In genomic region chr2:122300758-122301157, GRCh38 we compare ENCODE assay signal across 15 cellular contexts.
A peak's percentile ranks its signal among the peaks of the same experiment; 100 is the strongest.
DNase-seq lines count a peak whose midpoint lies in the region; ATAC-seq and TF ChIP-seq lines count a peak whose summit lies in the region.
"Had no signal": no experiment of that assay in that cellular context is flagged by ENCODE, and none has a peak within 500 bp of the region (broad histone marks: within the 10 kb centered on the region; RNA-seq: fewer than 3 reads in every experiment).

No MANE protein-coding gene starts in this region.

- H3K36me3 ChIP-seq in GM06990 (ENCODE audit: control insufficient read depth, insufficient read depth, low read length) (no peaks in the 10 kb centered on the region), OCI-LY3 (replicated peaks; ENCODE audit: low read depth, low read length) (no peaks in the 10 kb centered on the region)
- H3K36me3 ChIP-seq: stomach had no signal

- no peak overlapping the region for H3K9ac ChIP-seq in OCI-LY3 (ENCODE audit: low read length)

- H3K4me3 ChIP-seq in GM06990 (replicated peaks; ENCODE audit: low read depth, low read length) (no peak overlapping the region), OCI-LY3 (ENCODE audit: low read length) (no peak overlapping the region), epithelial cell of proximal tubule (ENCODE audit: low read depth, low read length) (no peak overlapping the region)
- H3K4me3 ChIP-seq: stomach had no signal

- H3K27ac ChIP-seq in OCI-LY3 (ENCODE audit: low read length), result no peak overlapping the region
- H3K27ac ChIP-seq: stomach had no signal

- CTCF ChIA-PET in Calu3 (lab: Charles Lee), result no interaction called here
- CTCF ChIA-PET in activated CD4-positive, alpha-beta memory T cell treated with anti-CD3 and anti-CD28 coated beads, Interleukin-2, amount 10 ng/mL, durations not matched to agents 7 days and 5 days (lab: Charles Lee), result no interaction called here

- H3K36me3 Mint-ChIP-seq in Calu3 (ENCODE audit: insufficient read depth, unreplicated experiment), result no peaks in the 10 kb centered on the region
- no peaks in the 10 kb centered on the region for H3K36me3 Mint-ChIP-seq in activated CD4-positive, alpha-beta memory T cell treated with anti-CD3 and anti-CD28 coated beads, Interleukin-2, amount 10 ng/mL, durations not matched to agents 7 days and 5 days (ENCODE audit: low read depth)
- H3K36me3 Mint-ChIP-seq: CD4-positive, CD25-positive, alpha-beta regulatory T cell had no signal

- no TSS peak for BruUV-seq in Calu3 (replicated peaks; lab: Mats Ljungman, UMichigan)

- H3K79me2 ChIP-seq in OCI-LY3 (ENCODE audit: low read length), result no peaks in the 10 kb centered on the region

- TF ChIP-seq CTCF in GM06990 (IDR thresholded peaks at IDR 0.05; ENCODE audit: insufficient read depth, low read length, poor library complexity, severe bottlenecking), result peak; percentile 41
- peak; percentile 73 for TF ChIP-seq CTCF in OCI-LY3 (IDR thresholded peaks at IDR 0.05; ENCODE audit: low read depth, low read length)
- peak; percentile 17 for TF ChIP-seq CTCF in epithelial cell of proximal tubule (conservative IDR thresholded peaks at IDR 0.05; ENCODE audit: low read depth, low read length)
- TF ChIP-seq CTCF in Calu3 (IDR thresholded peaks at IDR 0.05; ENCODE audit: unreplicated experiment), result no peak

- H3K27me3 ChIP-seq in GM06990 (replicated peaks; ENCODE audit: control insufficient read depth, insufficient read depth, low read length), result no peaks in the 10 kb centered on the region
- H3K27me3 ChIP-seq in OCI-LY3 (ENCODE audit: low read depth, low read length), result no peaks in the 10 kb centered on the region
- H3K27me3 ChIP-seq: stomach had no signal

- peaks cover 34% of the 10 kb centered on the region for H3K27me3 Mint-ChIP-seq in Calu3 (ENCODE audit: unreplicated experiment)
- no peaks in the 10 kb centered on the region for H3K27me3 Mint-ChIP-seq in activated CD4-positive, alpha-beta memory T cell treated with anti-CD3 and anti-CD28 coated beads, Interleukin-2, amount 10 ng/mL, durations not matched to agents 7 days and 5 days
- H3K27me3 Mint-ChIP-seq: CD4-positive, CD25-positive, alpha-beta regulatory T cell; dendritic cell treated with granulocyte-macrophage colony-stimulating factor and Interleukin-4, amounts not matched to agents 40 ng/mL and 50 ng/mL, for 4 days had no signal

- POLR2A ChIA-PET in activated CD4-positive, alpha-beta memory T cell treated with anti-CD3 and anti-CD28 coated beads, Interleukin-2, amount 10 ng/mL, durations not matched to agents 7 days and 5 days (lab: Charles Lee), result no interaction called here

- no peak overlapping the region for H3K27ac Mint-ChIP-seq in Calu3 (ENCODE audit: unreplicated experiment)
- no peak overlapping the region for H3K27ac Mint-ChIP-seq in activated CD4-positive, alpha-beta memory T cell treated with anti-CD3 and anti-CD28 coated beads, Interleukin-2, amount 10 ng/mL, durations not matched to agents 7 days and 5 days
- H3K27ac Mint-ChIP-seq: activated T-helper 17 cell treated with anti-CD3 and anti-CD28 coated beads, Interleukin-2, amount 50 U/mL, for 72 hours; CD4-positive, CD25-positive, alpha-beta regulatory T cell; dendritic cell treated with granulocyte-macrophage colony-stimulating factor and Interleukin-4, amounts not matched to agents 40 ng/mL and 50 ng/mL, for 4 days had no signal

- H3K9me3 Mint-ChIP-seq in Calu3 (ENCODE audit: low read depth, unreplicated experiment), result peaks cover 7% of the 10 kb centered on the region
- H3K9me3 Mint-ChIP-seq in activated CD4-positive, alpha-beta memory T cell treated with anti-CD3 and anti-CD28 coated beads, Interleukin-2, amount 10 ng/mL, durations not matched to agents 7 days and 5 days, result peaks cover 5% of the 10 kb centered on the region

- H3K4me3 Mint-ChIP-seq in Calu3 (ENCODE audit: low read depth, unreplicated experiment), result no peak overlapping the region
- no peak overlapping the region for H3K4me3 Mint-ChIP-seq in activated CD4-positive, alpha-beta memory T cell treated with anti-CD3 and anti-CD28 coated beads, Interleukin-2, amount 10 ng/mL, durations not matched to agents 7 days and 5 days
- H3K4me3 Mint-ChIP-seq: activated T-helper 17 cell treated with anti-CD3 and anti-CD28 coated beads, Interleukin-2, amount 50 U/mL, for 72 hours; CD4-positive, CD25-positive, alpha-beta regulatory T cell; dendritic cell treated with granulocyte-macrophage colony-stimulating factor and Interleukin-4, amounts not matched to agents 40 ng/mL and 50 ng/mL, for 4 days had no signal

- no peaks in the 10 kb centered on the region for H3K4me1 Mint-ChIP-seq in Calu3 (ENCODE audit: low read depth, unreplicated experiment)
- H3K4me1 Mint-ChIP-seq in activated CD4-positive, alpha-beta memory T cell treated with anti-CD3 and anti-CD28 coated beads, Interleukin-2, amount 10 ng/mL, durations not matched to agents 7 days and 5 days, result no peaks in the 10 kb centered on the region
- H3K4me1 Mint-ChIP-seq: activated T-helper 17 cell treated with anti-CD3 and anti-CD28 coated beads, Interleukin-2, amount 50 U/mL, for 72 hours; CD4-positive, CD25-positive, alpha-beta regulatory T cell had no signal

- no peak for DNase-seq in GM06990 (ENCODE audit: extremely low read depth, insufficient read length)
- no peak for DNase-seq in epithelial cell of proximal tubule (ENCODE audit: low read depth)
- no peak for DNase-seq in G401 (ENCODE audit: low spot score)
- no peak for DNase-seq in Calu3
- DNase-seq in activated CD4-positive, alpha-beta memory T cell treated with anti-CD3 and anti-CD28 coated beads, Interleukin-2, amount 10 ng/mL, durations not matched to agents 7 days and 5 days, result no peak
- no peak for DNase-seq in cortex of kidney (lab: John Stamatoyannopoulos, UW)
- DNase-seq: activated CD4-positive, alpha-beta T cell treated with anti-CD3 and anti-CD28 coated beads, Interleukin-2, amount 50 U/mL, for 4 hours; anterior cingulate cortex; CD4-positive, CD25-positive, alpha-beta regulatory T cell; stomach had no signal

- intact Hi-C loops in Calu3 (cut with micrococcal nuclease; ENCODE audit: unreplicated experiment), result no loop called here

- H3K4me2 ChIP-seq in OCI-LY3 (ENCODE audit: low read length), result peak overlapping the region; percentile 40

- peak overlapping the region; percentile 74 for H2AFZ ChIP-seq in OCI-LY3 (ENCODE audit: low read depth, low read length)

- H3K9me3 ChIP-seq in OCI-LY3 (ENCODE audit: insufficient read depth, low read length), result 0 out of 2 replicates have a peak, but pooled peaks cover 3% of the 10 kb centered on the region

- 0 out of 2 replicates have a peak, but pooled peaks cover 6% of the 10 kb centered on the region for H3K4me1 ChIP-seq in OCI-LY3 (ENCODE audit: low read length)
- H3K4me1 ChIP-seq: stomach had no signal

- in situ Hi-C loops in G401 (cut with HindIII; ENCODE audit: low sequenced_read_pairs), result no loop called here

- ATAC-seq in HG03280 (IDR thresholded peaks at IDR 0.05; ENCODE audit: unreplicated experiment), result peak; percentile 64
- ATAC-seq: activated T-helper 17 cell treated with anti-CD3 and anti-CD28 coated beads, Interleukin-2, amount 50 U/mL, for 72 hours; Panc1 had no signal

- no peaks in the 10 kb centered on the region for H4K20me1 ChIP-seq in OCI-LY3 (ENCODE audit: insufficient read depth, low read length)
